In the genomic region with DNA sequence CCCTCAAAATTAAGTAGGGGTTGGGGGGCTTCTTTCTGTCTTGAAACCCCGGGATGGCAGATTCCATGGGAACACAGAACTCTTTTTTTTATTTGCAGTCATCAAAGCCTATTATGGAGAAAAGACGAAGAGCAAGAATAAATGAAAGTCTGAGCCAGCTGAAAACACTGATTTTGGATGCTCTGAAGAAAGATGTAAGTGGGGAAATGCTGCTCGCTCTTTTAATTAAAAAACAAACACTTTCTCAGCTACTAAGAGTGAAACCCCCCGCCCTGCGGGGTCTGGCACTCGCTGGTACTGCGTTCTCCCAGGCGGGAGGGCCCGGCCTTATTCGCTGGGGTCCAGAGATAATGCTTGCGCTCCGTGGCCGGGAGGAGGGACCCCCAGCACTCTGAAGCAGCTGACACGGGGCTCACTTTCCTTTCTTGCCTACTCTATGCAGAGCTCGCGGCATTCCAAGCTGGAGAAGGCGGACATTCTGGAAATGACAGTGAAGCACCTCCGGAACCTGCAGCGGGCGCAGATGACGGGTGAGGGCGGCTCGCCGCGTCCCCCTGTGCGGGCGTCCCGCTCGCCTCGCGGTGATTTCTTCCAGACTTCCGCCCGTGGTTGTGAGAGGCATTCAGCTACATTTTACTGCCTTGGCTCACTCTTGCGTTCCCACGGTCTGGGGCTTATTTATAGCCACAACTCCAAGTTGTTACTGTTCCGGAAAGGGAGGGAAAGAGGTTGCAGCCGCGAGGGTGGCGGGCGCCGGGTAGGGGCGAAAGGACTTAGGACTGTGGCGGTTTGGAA, we compare ENCODE assay signal across 8 cellular contexts. TPM values are rescaled to one million over a fixed set of nuclear protein-coding genes. Genes with fewer than 3 reads are reported as not detected.
A peak's percentile ranks its signal among the peaks of the same experiment; 100 is the strongest.
DNase-seq lines count a peak whose midpoint lies in the region; ATAC-seq and TF ChIP-seq lines count a peak whose summit lies in the region.

No MANE protein-coding gene starts in this region.

- no peak overlapping the region for H3K27ac Mint-ChIP-seq in activated naive CD8-positive, alpha-beta T cell treated with anti-CD3 and anti-CD28 coated beads, Interleukin-2, amount 10 ng/mL, durations not matched to agents 7 days and 5 days

- no peaks in the 10 kb centered on the region for H3K9me3 Mint-ChIP-seq in activated naive CD8-positive, alpha-beta T cell treated with anti-CD3 and anti-CD28 coated beads, Interleukin-2, amount 10 ng/mL, durations not matched to agents 7 days and 5 days

- H3K27me3 ChIP-seq in left ventricle myocardium inferior (ENCODE audit: low read depth), result no peaks in the 10 kb centered on the region

- TF ChIP-seq CTCF in left ventricle myocardium inferior (IDR thresholded peaks at IDR 0.05; ENCODE audit: borderline replicate concordance), result no peak

- H3K36me3 ChIP-seq in left ventricle myocardium inferior, result no peaks in the 10 kb centered on the region

- peaks cover 77% of the 10 kb centered on the region for H3K27me3 Mint-ChIP-seq in activated naive CD8-positive, alpha-beta T cell treated with anti-CD3 and anti-CD28 coated beads, Interleukin-2, amount 10 ng/mL, durations not matched to agents 7 days and 5 days

- peaks cover 35% of the 10 kb centered on the region for H3K4me1 Mint-ChIP-seq in activated naive CD8-positive, alpha-beta T cell treated with anti-CD3 and anti-CD28 coated beads, Interleukin-2, amount 10 ng/mL, durations not matched to agents 7 days and 5 days

- peak overlapping the region; percentile 99 for H3K27ac ChIP-seq in left ventricle myocardium inferior (replicated peaks)

- intact Hi-C loops in left ventricle myocardium inferior (cut with micrococcal nuclease), result loop anchor here (5.0 to 10.0 kb wide), 2 partner anchors 168 to 354 kb away; no protein-coding TSS in a partner anchor

- no peaks in the 10 kb centered on the region for H3K9me3 ChIP-seq in left ventricle myocardium inferior (replicated peaks)

- ATAC-seq in activated naive CD8-positive, alpha-beta T cell treated with anti-CD3 and anti-CD28 coated beads, Interleukin-2, amount 10 ng/mL, durations not matched to agents 7 days and 5 days (ENCODE audit: low read depth), result no peak
- no peak for ATAC-seq in GM21717 (IDR thresholded peaks at IDR 0.05; ENCODE audit: unreplicated experiment)

- peaks cover 2% of the 10 kb centered on the region for H3K36me3 Mint-ChIP-seq in activated naive CD8-positive, alpha-beta T cell treated with anti-CD3 and anti-CD28 coated beads, Interleukin-2, amount 10 ng/mL, durations not matched to agents 7 days and 5 days

- DNase-seq in NCI-H1092 treated with DMSO at 0.1 percent for 48 hours (lab: John Stamatoyannopoulos, UW) (peak; percentile 66), NCI-H1092 (lab: John Stamatoyannopoulos, UW) (no peak), NCI-H774 (lab: John Stamatoyannopoulos, UW) (peak; percentile 62), left ventricle myocardium inferior (peak; percentile 63), retina (peak; percentile 71)
- DNase-seq in activated naive CD8-positive, alpha-beta T cell treated with anti-CD3 and anti-CD28 coated beads, Interleukin-2, amount 10 ng/mL, durations not matched to agents 7 days and 5 days, result peak; percentile 51
- DNase-seq in NK-92 treated with Interleukin-12 subunit alpha and Interleukin-12 subunit beta, amount 100 ng/mL, for 24 hours (lab: John Stamatoyannopoulos, UW), result no peak

- H3K4me3 ChIP-seq in left ventricle myocardium inferior, result peak overlapping the region; percentile 86

- peaks cover 74% of the 10 kb centered on the region for H3K4me1 ChIP-seq in left ventricle myocardium inferior

- H3K4me3 Mint-ChIP-seq in activated naive CD8-positive, alpha-beta T cell treated with anti-CD3 and anti-CD28 coated beads, Interleukin-2, amount 10 ng/mL, durations not matched to agents 7 days and 5 days, result peak overlapping the region; percentile 59

- POLR2A ChIA-PET in activated naive CD8-positive, alpha-beta T cell treated with anti-CD3 and anti-CD28 coated beads, Interleukin-2, amount 10 ng/mL, durations not matched to agents 7 days and 5 days (lab: Charles Lee), result interaction anchor here (0.6 to 1.0 kb wide), 2 partner anchors 78 to 658 kb away, joined by 3 read pairs; no protein-coding TSS in a partner anchor

RNA-seq across cellular contexts. Expression of gene HES1, which starts 0.8 kb away (rescaled TPM):
- not detected for total RNA-seq in activated naive CD8-positive, alpha-beta T cell treated with anti-CD3 and anti-CD28 coated beads, Interleukin-2, amount 10 ng/mL, durations not matched to agents 7 days and 5 days
- 13.4 TPM for total RNA-seq in left ventricle myocardium inferior

Comparison
In these comparisons a context has a peak if more than half of its experiments do, and no peak if none do; other contexts are left out.
1. DNase-seq: peak in NCI-H1092 treated with DMSO at 0.1 percent for 48 hours (single experiment), NCI-H774 (single experiment), activated naive CD8-positive, alpha-beta T cell treated with anti-CD3 and anti-CD28 coated beads, Interleukin-2, amount 10 ng/mL, durations not matched to agents 7 days and 5 days (single experiment), left ventricle myocardium inferior (single experiment) and retina (single experiment); none in NCI-H1092 (single experiment) and NK-92 treated with Interleukin-12 subunit alpha and Interleukin-12 subunit beta, amount 100 ng/mL, for 24 hours (single experiment).
2. RNA of gene HES1, which starts 0.8 kb away (total RNA-seq): 13.4 TPM in left ventricle myocardium inferior (single experiment); not detected in activated naive CD8-positive, alpha-beta T cell treated with anti-CD3 and anti-CD28 coated beads, Interleukin-2, amount 10 ng/mL, durations not matched to agents 7 days and 5 days; every median in the first group is over 10 times any median in the second.